ENCODE assay signal across 30 cellular contexts in the genomic region with DNA sequence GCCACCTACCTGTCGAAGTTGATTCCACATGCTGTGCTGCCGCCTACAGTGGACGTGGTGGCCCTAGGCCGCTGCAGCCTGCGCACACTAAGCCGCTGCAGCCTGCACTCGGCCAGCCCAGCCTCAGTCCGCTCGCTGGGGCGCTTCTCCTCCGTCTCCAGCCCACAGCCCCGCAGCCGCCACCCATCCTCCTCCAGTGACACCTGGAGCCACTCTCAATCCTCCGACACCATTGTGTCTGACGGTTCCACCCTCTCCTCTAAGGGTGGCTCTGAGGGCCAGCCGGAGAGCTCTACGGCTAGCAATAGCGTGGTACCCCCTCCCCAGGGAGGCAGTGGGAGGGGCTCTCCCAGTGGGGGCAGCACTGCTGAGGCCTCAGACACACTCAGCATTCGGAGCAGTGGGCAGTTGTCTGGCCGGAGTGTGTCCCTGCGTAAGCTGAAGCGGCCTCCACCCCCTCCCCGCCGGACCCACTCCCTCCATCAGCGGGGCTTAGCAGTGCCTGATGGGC. TPM values are rescaled to one million over a fixed set of nuclear protein-coding genes. Genes with fewer than 3 reads are reported as not detected.
DNase-seq lines count a peak whose midpoint lies in the region; ATAC-seq, FAIRE-seq and TF ChIP-seq lines count a peak whose summit lies in the region.
"Had no signal": no experiment of that assay in that cellular context is flagged by ENCODE, and none has a peak within 500 bp of the region (broad histone marks: within the 10 kb centered on the region; RNA-seq: fewer than 3 reads in every experiment).

No MANE protein-coding gene starts in this region.

- no peak overlapping the region for H2AK5ac ChIP-seq in mesenchymal stem cell (ENCODE audit: low read length, severe bottlenecking)

- no peak for TF ChIP-seq POLR2A in A549 (IDR thresholded peaks at IDR 0.05; ENCODE audit: low read length)

- no peak overlapping the region for H3K27ac Mint-ChIP-seq in T-helper 2 cell treated with Interferon-gamma antibody and Interleukin-4, amounts not matched to agents 5 μg/mL and 100 μg/mL, for 36 hours
- H3K27ac Mint-ChIP-seq: activated CD4-positive, alpha-beta T cell treated with anti-CD3 and anti-CD28 coated beads for 36 hours; activated naive CD8-positive, alpha-beta T cell treated with anti-CD3 and anti-CD28 coated beads, Interleukin-2, amount 50 U/mL, for 24 hours had no signal

- H3K18ac ChIP-seq in mesenchymal stem cell (ENCODE audit: low read depth in 1 of 2, low read length in 2 of 2): no peak overlapping the region

- H2BK15ac ChIP-seq in mesenchymal stem cell (ENCODE audit: low read depth, poor library complexity, severe bottlenecking): peak overlapping the region; percentile 7

- H3K79me1 ChIP-seq in mesenchymal stem cell (replicated peaks; ENCODE audit: low read length, poor library complexity, severe bottlenecking): peaks cover 36% of the 10 kb centered on the region

- DNase-seq in A549 (ENCODE audit: low read depth in 1 of 2, low spot score in 1 of 2) (no peak), GM13977 (ENCODE audit: low spot score) (peak; percentile 24), RWPE2 (ENCODE audit: low spot score) (no peak), mesenchymal stem cell (no peak), caudate nucleus (lab: John Stamatoyannopoulos, UW) (no peak)
- no peak for DNase-seq in T-helper 2 cell treated with Interferon-gamma antibody and Interleukin-4, amounts not matched to agents 5 μg/mL and 100 μg/mL, for 36 hours (ENCODE audit: low spot score)
- DNase-seq: activated CD4-positive, alpha-beta T cell treated with anti-CD3 and anti-CD28 coated beads for 36 hours; activated CD8-positive, alpha-beta T cell treated with anti-CD3 and anti-CD28 coated beads, Interleukin-2, amount 10 ng/mL, durations not matched to agents 7 days and 5 days; activated gamma-delta T cell treated with Interleukin-2 at 50 U/mL for 16 hours; activated naive CD8-positive, alpha-beta T cell treated with anti-CD3 and anti-CD28 coated beads, Interleukin-2, amount 50 U/mL, for 24 hours; activated T-cell treated with anti-CD3 and anti-CD28 coated beads for 4 hours; C1 segment of cervical spinal cord; DMS79 treated with DMSO at 0.1 percent for 48 hours; HFFc6; MV-4-11; naive thymus-derived CD8-positive, alpha-beta T cell; NCI-H187 treated with DMSO at 0.1 percent for 48 hours; NCI-H2227 treated with DMSO at 0.1 percent for 48 hours; retina; stimulated activated CD4-positive, alpha-beta T cell treated with anti-CD3 and anti-CD28 coated beads, Interleukin-1b, Interleukin-23, amount 100 ng/mL, for 48 hours; stimulated activated CD8-positive, alpha-beta memory T cell treated with anti-CD3 and anti-CD28 coated beads, Interleukin-4, amount 100 ng/mL, for 48 hours; stimulated activated naive CD8-positive, alpha-beta T cell treated with anti-CD3 and anti-CD28 coated beads, Interleukin-15, amount 100 ng/mL, for 72 hours had no signal

- H3K27me3 Mint-ChIP-seq in T-helper 2 cell treated with Interferon-gamma antibody and Interleukin-4, amounts not matched to agents 5 μg/mL and 100 μg/mL, for 36 hours (ENCODE audit: low read depth): no peaks in the 10 kb centered on the region
- H3K27me3 Mint-ChIP-seq: activated CD4-positive, alpha-beta T cell treated with anti-CD3 and anti-CD28 coated beads for 36 hours; central memory CD8-positive, alpha-beta T cell; naive thymus-derived CD8-positive, alpha-beta T cell; stimulated activated naive CD8-positive, alpha-beta T cell treated with anti-CD3 and anti-CD28 coated beads, Interleukin-15, amount 100 ng/mL, for 72 hours had no signal

- H3K9me3 ChIP-seq in A549 (no peaks in the 10 kb centered on the region), RWPE2 (ENCODE audit: severe bottlenecking) (no peaks in the 10 kb centered on the region), mesenchymal stem cell (ENCODE audit: control insufficient read depth, low read length) (no peaks in the 10 kb centered on the region)
- H3K9me3 ChIP-seq: left lung, ovary had no signal

- no peak for TF ChIP-seq CTCF in A549 (IDR thresholded peaks at IDR 0.05)
- TF ChIP-seq CTCF in GM13977 (IDR thresholded peaks at IDR 0.05; ENCODE audit: extremely low read depth, insufficient read depth, missing control alignments): no peak
- no peak for TF ChIP-seq CTCF in RWPE2 (IDR thresholded peaks at IDR 0.05; ENCODE audit: poor library complexity, severe bottlenecking)

- H3K14ac ChIP-seq in mesenchymal stem cell (ENCODE audit: low read length in 2 of 2): no peak overlapping the region

- H3K36me3 Mint-ChIP-seq in T-helper 2 cell treated with Interferon-gamma antibody and Interleukin-4, amounts not matched to agents 5 μg/mL and 100 μg/mL, for 36 hours (ENCODE audit: low read depth): peaks cover 8% of the 10 kb centered on the region

- no peak overlapping the region for H3K23ac ChIP-seq in mesenchymal stem cell (ENCODE audit: low read length in 2 of 2)

- no peak for FAIRE-seq in A549 (lab: Jason Lieb, UNC)
- FAIRE-seq: GM18507 had no signal

- H3K27ac ChIP-seq in A549 (peak overlapping the region; percentile 57 to 99; a peak in 5 of 6 replicates), RWPE2 (ENCODE audit: poor library complexity, severe bottlenecking) (peak overlapping the region; percentile 100), mesenchymal stem cell (ENCODE audit: low read length, poor library complexity, severe bottlenecking) (no peak overlapping the region), caudate nucleus (ENCODE audit: low read depth, low read length) (no peak overlapping the region)
- H3K27ac ChIP-seq: HL-60, left lung, SK-N-MC had no signal

- H2BK120ac ChIP-seq in mesenchymal stem cell (ENCODE audit: low read depth, low read length): no peak overlapping the region

- H2AFZ ChIP-seq in mesenchymal stem cell (ENCODE audit: low read depth, low read length): no peak overlapping the region

- peak overlapping the region in 1 of 2 experiments; percentile 7 for H3K4ac ChIP-seq in mesenchymal stem cell (ENCODE audit: low read depth in 1 of 2, low read length in 2 of 2)

- CTCF ChIA-PET in A549 (lab: Yijun Ruan, JAX): interaction anchor here (1.1 to 17.1 kb wide), 4 partner anchors 8 to 63 kb away, joined by 4 to 383 read pairs (median 6); a partner anchor contains a TSS

- peaks cover 4% of the 10 kb centered on the region for H3K4me1 Mint-ChIP-seq in T-helper 2 cell treated with Interferon-gamma antibody and Interleukin-4, amounts not matched to agents 5 μg/mL and 100 μg/mL, for 36 hours (ENCODE audit: low read depth)

- H3K27me3 ChIP-seq in RWPE2 (ENCODE audit: insufficient read depth, poor library complexity, severe bottlenecking): no peaks in the 10 kb centered on the region
- no peaks in the 10 kb centered on the region for H3K27me3 ChIP-seq in mesenchymal stem cell (ENCODE audit: control insufficient read depth in 1 of 2, insufficient read depth in 1 of 2, low read length in 2 of 2)
- H3K27me3 ChIP-seq: left lung, ovary had no signal

- H3K36me3 ChIP-seq in RWPE2 (ENCODE audit: low read depth) (peaks cover 71% of the 10 kb centered on the region), mesenchymal stem cell (ENCODE audit: control insufficient read depth in 1 of 2, insufficient read depth in 2 of 2, low read depth in 1 of 2, low read length in 2 of 2) (peaks cover 40 to 73% of the 10 kb centered on the region in 2 experiments)
- H3K36me3 ChIP-seq: ovary had no signal

- H3K4me3 Mint-ChIP-seq in T-helper 2 cell treated with Interferon-gamma antibody and Interleukin-4, amounts not matched to agents 5 μg/mL and 100 μg/mL, for 36 hours: no peak overlapping the region
- H3K4me3 Mint-ChIP-seq: activated CD4-positive, alpha-beta T cell treated with anti-CD3 and anti-CD28 coated beads for 36 hours; activated CD8-positive, alpha-beta T cell treated with anti-CD3 and anti-CD28 coated beads, Interleukin-2, amount 10 ng/mL, durations not matched to agents 7 days and 5 days; activated naive CD8-positive, alpha-beta T cell treated with anti-CD3 and anti-CD28 coated beads, Interleukin-2, amount 50 U/mL, for 24 hours; central memory CD8-positive, alpha-beta T cell; HFFc6; naive thymus-derived CD8-positive, alpha-beta T cell had no signal

- no peak overlapping the region for H3K9ac ChIP-seq in mesenchymal stem cell (ENCODE audit: low read length)

- H3K4me3 ChIP-seq in A549: no peak overlapping the region
- no peak overlapping the region for H3K4me3 ChIP-seq in RWPE2 (ENCODE audit: severe bottlenecking)
- H3K4me3 ChIP-seq in mesenchymal stem cell (ENCODE audit: insufficient read depth in 1 of 2, low read depth in 1 of 2, low read length in 2 of 2): no peak overlapping the region
- H3K4me3 ChIP-seq: left lung, ovary, SK-N-MC, smooth muscle cell had no signal

- WGBS in A549 (ENCODE audit: missing lambda C conversion rate): 91% methylated on average over 20 of the region's 25 CpGs
- 95% methylated on average over 25 of the region's 25 CpGs for WGBS in mesenchymal stem cell

- ATAC-seq in A549 (peak in 1 of 2 experiments; percentile 1; a peak in 1 of 6 replicates), RWPE2 (ENCODE audit: low read depth) (no peak), HG03354 (IDR thresholded peaks at IDR 0.05; ENCODE audit: poor library complexity, severe bottlenecking, unreplicated experiment) (no peak)
- ATAC-seq: activated CD4-positive, alpha-beta T cell treated with anti-CD3 and anti-CD28 coated beads for 36 hours; activated CD8-positive, alpha-beta T cell treated with anti-CD3 and anti-CD28 coated beads, Interleukin-2, amount 10 ng/mL, durations not matched to agents 7 days and 5 days; activated naive CD8-positive, alpha-beta T cell treated with anti-CD3 and anti-CD28 coated beads, Interleukin-2, amount 50 U/mL, for 24 hours; left lung; naive thymus-derived CD8-positive, alpha-beta T cell; stimulated activated naive CD8-positive, alpha-beta T cell treated with anti-CD3 and anti-CD28 coated beads, Interleukin-15, amount 100 ng/mL, for 72 hours had no signal

- H2BK12ac ChIP-seq in mesenchymal stem cell (ENCODE audit: low read length in 2 of 2): peak overlapping the region in 1 of 2 experiments; percentile 11

- in situ Hi-C loops in GM13977 (cut with MboI; ENCODE audit: low pct_unique_long_range_greater_than_20kb, low sequenced_read_pairs, unreplicated experiment): no loop called here

- no peak for TF ChIP-seq EP300 in A549 (IDR thresholded peaks at IDR 0.05)

- H3K9me3 Mint-ChIP-seq in T-helper 2 cell treated with Interferon-gamma antibody and Interleukin-4, amounts not matched to agents 5 μg/mL and 100 μg/mL, for 36 hours: no peaks in the 10 kb centered on the region
- H3K9me3 Mint-ChIP-seq: activated naive CD8-positive, alpha-beta T cell treated with anti-CD3 and anti-CD28 coated beads, Interleukin-2, amount 50 U/mL, for 24 hours; central memory CD8-positive, alpha-beta T cell; HFFc6; naive thymus-derived CD8-positive, alpha-beta T cell; stimulated activated naive CD8-positive, alpha-beta T cell treated with anti-CD3 and anti-CD28 coated beads, Interleukin-15, amount 100 ng/mL, for 72 hours had no signal

- no peak for TF ChIP-seq RAD21 in A549 (conservative IDR thresholded peaks at IDR 0.05 in 1 of 2, IDR thresholded peaks at IDR 0.05 in 1 of 2)

- peaks cover 99% of the 10 kb centered on the region for H3K4me1 ChIP-seq in A549
- peaks cover 30% of the 10 kb centered on the region for H3K4me1 ChIP-seq in RWPE2 (ENCODE audit: insufficient read depth, poor library complexity, severe bottlenecking)
- H3K4me1 ChIP-seq in mesenchymal stem cell (ENCODE audit: control insufficient read depth, insufficient read depth, low read depth, low read length): peaks cover 48% of the 10 kb centered on the region

- no peak overlapping the region for H2BK5ac ChIP-seq in mesenchymal stem cell (ENCODE audit: low read depth, low read length, poor library complexity, severe bottlenecking)

- H3K4me2 ChIP-seq in A549 (peak overlapping the region; percentile 43; the same call in 1 of the 3 replicates), mesenchymal stem cell (ENCODE audit: low read length, poor library complexity, severe bottlenecking) (no peak overlapping the region)

- POLR2A ChIA-PET in A549 (lab: Yijun Ruan, JAX): interaction anchor here (0.8 to 1.3 kb wide), 2 partner anchors 9 to 45 kb away, joined by 3 to 9 read pairs; no protein-coding TSS in a partner anchor

- no peak overlapping the region for H4K8ac ChIP-seq in mesenchymal stem cell (ENCODE audit: low read length)

- no peak overlapping the region for H4K91ac ChIP-seq in mesenchymal stem cell (ENCODE audit: low read length)

RNA-seq across cellular contexts. Expression of a gene that starts 46.9 kb away (rescaled TPM):
- polyA plus RNA-seq in A549 (2011; rRNA removed): 103 and 105 TPM in 2 replicates
- polyA plus RNA-seq in A549 (2012; cell fraction: cytosol; rRNA removed): 52.7 and 55.7 TPM in 2 replicates
- 51.1 and 64.7 TPM in 2 replicates for polyA plus RNA-seq in A549 (2012; cell fraction: nucleus; rRNA removed)
- polyA plus RNA-seq in A549 (2017; fragmentation: RNase III; extraction: RNeasy Plus Mini Kit Qiagen cat#74134 plus additional on column Dnase treatment): 83.2 to 103 TPM (median 92.5 TPM) in 3 replicates
- polyA minus RNA-seq in A549 (2011; rRNA and poly(A)+ RNA removed): 82.0 and 94.1 TPM in 2 replicates
- polyA plus RNA-seq in mesenchymal stem cell (2013, experiment 1 of 2): 121 TPM
- 121 TPM for polyA plus RNA-seq in mesenchymal stem cell (2013, experiment 2 of 2)

RNA-seq across cellular contexts. Expression of a gene that starts 47.2 kb away (rescaled TPM):
- polyA plus RNA-seq in A549 (2011; rRNA removed) (39.3 and 41.9 TPM in 2 replicates), A549 (2017; fragmentation: RNase III; extraction: RNeasy Plus Mini Kit Qiagen cat#74134 plus additional on column Dnase treatment) (15.9 to 17.0 TPM (median 16.1 TPM) in 3 replicates)
- polyA plus RNA-seq in A549 (2012; cell fraction: cytosol; rRNA removed): 6.6 and 7.2 TPM in 2 replicates
- polyA plus RNA-seq in A549 (2012; cell fraction: nucleus; rRNA removed): 10.4 and 18.2 TPM in 2 replicates
- polyA minus RNA-seq in A549 (2011; rRNA and poly(A)+ RNA removed): 23.1 and 24.8 TPM in 2 replicates
- 11.4 TPM for polyA plus RNA-seq in mesenchymal stem cell (2013, experiment 1 of 2)
- polyA plus RNA-seq in mesenchymal stem cell (2013, experiment 2 of 2): 11.2 TPM

Comparison
In these comparisons a context has a peak if more than half of its experiments do, and no peak if none do; other contexts are left out.
1. H3K27ac ChIP-seq: peak in A549 (2 of 2) and RWPE2 (single experiment); none in mesenchymal stem cell (single experiment) and caudate nucleus (single experiment).